8 cellular contexts compared by ENCODE assay signal in genomic region chr11:34012734-34013133, GRCh38.
"Had no signal": no experiment of that assay in that cellular context is flagged by ENCODE, and none has a peak within 500 bp of the region (broad histone marks: within the 10 kb centered on the region; RNA-seq: fewer than 3 reads in every experiment).

No MANE protein-coding gene starts in this region.

- ATAC-seq: GM12878 had no signal

- DNase-seq: GDM1, GF-D8 had no signal

- FAIRE-seq: G401.6, GM12878, GM12891, GM12892, GM18507, GM19239 had no signal

- H3K4me3 ChIP-seq: GM12878 had no signal
